Comparison of ENCODE assay signal across 1 cellular context in the genomic region with DNA sequence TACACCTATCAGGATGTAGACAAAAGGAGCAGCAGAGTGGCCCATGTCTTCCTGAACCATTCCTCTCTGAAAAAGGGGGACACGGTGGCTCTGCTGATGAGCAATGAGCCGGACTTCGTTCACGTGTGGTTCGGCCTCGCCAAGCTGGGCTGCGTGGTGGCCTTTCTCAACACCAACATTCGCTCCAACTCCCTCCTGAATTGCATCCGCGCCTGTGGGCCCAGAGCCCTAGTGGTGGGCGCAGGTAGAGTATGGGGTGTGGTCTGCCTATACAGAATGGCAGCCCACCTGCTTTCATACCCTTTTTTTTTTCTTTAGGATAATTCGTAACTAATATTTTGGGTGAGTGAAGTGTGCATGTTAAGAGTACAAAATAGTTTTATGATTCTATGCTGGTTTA.
A peak's percentile ranks its signal among the peaks of the same experiment; 100 is the strongest.
TF ChIP-seq lines count a peak whose summit lies in the region.

No MANE protein-coding gene starts in this region.

TF ChIP-seq in K562, 482 proteins besides CTCF, POLR2A, EP300 and RAD21:
- TF ChIP-seq, protein P1, sequence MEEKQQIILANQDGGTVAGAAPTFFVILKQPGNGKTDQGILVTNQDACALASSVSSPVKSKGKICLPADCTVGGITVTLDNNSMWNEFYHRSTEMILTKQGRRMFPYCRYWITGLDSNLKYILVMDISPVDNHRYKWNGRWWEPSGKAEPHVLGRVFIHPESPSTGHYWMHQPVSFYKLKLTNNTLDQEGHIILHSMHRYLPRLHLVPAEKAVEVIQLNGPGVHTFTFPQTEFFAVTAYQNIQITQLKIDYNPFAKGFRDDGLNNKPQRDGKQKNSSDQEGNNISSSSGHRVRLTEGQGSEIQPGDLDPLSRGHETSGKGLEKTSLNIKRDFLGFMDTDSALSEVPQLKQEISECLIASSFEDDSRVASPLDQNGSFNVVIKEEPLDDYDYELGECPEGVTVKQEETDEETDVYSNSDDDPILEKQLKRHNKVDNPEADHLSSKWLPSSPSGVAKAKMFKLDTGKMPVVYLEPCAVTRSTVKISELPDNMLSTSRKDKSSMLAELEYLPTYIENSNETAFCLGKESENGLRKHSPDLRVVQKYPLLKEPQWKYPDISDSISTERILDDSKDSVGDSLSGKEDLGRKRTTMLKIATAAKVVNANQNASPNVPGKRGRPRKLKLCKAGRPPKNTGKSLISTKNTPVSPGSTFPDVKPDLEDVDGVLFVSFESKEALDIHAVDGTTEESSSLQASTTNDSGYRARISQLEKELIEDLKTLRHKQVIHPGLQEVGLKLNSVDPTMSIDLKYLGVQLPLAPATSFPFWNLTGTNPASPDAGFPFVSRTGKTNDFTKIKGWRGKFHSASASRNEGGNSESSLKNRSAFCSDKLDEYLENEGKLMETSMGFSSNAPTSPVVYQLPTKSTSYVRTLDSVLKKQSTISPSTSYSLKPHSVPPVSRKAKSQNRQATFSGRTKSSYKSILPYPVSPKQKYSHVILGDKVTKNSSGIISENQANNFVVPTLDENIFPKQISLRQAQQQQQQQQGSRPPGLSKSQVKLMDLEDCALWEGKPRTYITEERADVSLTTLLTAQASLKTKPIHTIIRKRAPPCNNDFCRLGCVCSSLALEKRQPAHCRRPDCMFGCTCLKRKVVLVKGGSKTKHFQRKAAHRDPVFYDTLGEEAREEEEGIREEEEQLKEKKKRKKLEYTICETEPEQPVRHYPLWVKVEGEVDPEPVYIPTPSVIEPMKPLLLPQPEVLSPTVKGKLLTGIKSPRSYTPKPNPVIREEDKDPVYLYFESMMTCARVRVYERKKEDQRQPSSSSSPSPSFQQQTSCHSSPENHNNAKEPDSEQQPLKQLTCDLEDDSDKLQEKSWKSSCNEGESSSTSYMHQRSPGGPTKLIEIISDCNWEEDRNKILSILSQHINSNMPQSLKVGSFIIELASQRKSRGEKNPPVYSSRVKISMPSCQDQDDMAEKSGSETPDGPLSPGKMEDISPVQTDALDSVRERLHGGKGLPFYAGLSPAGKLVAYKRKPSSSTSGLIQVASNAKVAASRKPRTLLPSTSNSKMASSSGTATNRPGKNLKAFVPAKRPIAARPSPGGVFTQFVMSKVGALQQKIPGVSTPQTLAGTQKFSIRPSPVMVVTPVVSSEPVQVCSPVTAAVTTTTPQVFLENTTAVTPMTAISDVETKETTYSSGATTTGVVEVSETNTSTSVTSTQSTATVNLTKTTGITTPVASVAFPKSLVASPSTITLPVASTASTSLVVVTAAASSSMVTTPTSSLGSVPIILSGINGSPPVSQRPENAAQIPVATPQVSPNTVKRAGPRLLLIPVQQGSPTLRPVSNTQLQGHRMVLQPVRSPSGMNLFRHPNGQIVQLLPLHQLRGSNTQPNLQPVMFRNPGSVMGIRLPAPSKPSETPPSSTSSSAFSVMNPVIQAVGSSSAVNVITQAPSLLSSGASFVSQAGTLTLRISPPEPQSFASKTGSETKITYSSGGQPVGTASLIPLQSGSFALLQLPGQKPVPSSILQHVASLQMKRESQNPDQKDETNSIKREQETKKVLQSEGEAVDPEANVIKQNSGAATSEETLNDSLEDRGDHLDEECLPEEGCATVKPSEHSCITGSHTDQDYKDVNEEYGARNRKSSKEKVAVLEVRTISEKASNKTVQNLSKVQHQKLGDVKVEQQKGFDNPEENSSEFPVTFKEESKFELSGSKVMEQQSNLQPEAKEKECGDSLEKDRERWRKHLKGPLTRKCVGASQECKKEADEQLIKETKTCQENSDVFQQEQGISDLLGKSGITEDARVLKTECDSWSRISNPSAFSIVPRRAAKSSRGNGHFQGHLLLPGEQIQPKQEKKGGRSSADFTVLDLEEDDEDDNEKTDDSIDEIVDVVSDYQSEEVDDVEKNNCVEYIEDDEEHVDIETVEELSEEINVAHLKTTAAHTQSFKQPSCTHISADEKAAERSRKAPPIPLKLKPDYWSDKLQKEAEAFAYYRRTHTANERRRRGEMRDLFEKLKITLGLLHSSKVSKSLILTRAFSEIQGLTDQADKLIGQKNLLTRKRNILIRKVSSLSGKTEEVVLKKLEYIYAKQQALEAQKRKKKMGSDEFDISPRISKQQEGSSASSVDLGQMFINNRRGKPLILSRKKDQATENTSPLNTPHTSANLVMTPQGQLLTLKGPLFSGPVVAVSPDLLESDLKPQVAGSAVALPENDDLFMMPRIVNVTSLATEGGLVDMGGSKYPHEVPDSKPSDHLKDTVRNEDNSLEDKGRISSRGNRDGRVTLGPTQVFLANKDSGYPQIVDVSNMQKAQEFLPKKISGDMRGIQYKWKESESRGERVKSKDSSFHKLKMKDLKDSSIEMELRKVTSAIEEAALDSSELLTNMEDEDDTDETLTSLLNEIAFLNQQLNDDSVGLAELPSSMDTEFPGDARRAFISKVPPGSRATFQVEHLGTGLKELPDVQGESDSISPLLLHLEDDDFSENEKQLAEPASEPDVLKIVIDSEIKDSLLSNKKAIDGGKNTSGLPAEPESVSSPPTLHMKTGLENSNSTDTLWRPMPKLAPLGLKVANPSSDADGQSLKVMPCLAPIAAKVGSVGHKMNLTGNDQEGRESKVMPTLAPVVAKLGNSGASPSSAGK (IDR thresholded peaks at IDR 0.05), result peak; percentile 26; the same call in 1 of the 2 replicates
- TF ChIP-seq SRSF1 (IDR thresholded peaks at IDR 0.05; ENCODE audit: low read depth, low read length), result no peak
- no peak for TF ChIP-seq TAL1 (IDR thresholded peaks at IDR 0.05)
- TF ChIP-seq L3MBTL2 (IDR thresholded peaks at IDR 0.05), result peak; percentile 38; the same call in 1 of the 2 replicates
- TF ChIP-seq ZNF707 (CRISPR knock-in tag; conservative IDR thresholded peaks at IDR 0.05), result no peak
- TF ChIP-seq, protein P2, sequence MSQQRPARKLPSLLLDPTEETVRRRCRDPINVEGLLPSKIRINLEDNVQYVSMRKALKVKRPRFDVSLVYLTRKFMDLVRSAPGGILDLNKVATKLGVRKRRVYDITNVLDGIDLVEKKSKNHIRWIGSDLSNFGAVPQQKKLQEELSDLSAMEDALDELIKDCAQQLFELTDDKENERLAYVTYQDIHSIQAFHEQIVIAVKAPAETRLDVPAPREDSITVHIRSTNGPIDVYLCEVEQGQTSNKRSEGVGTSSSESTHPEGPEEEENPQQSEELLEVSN (IDR thresholded peaks at IDR 0.05; ENCODE audit: borderline replicate concordance in 1 of 2, extremely low read depth in 1 of 2, insufficient read depth in 1 of 2, insufficient read length in 1 of 2, low read depth in 1 of 2, low read length in 1 of 2, poor library complexity in 1 of 2, severe bottlenecking in 1 of 2), result peak in 1 of 2 experiments; percentile 40
